Comparison of ENCODE assay signal across 8 cellular contexts in genomic region chr12:50057000-50057841, GRCh38. TPM values are rescaled to one million over a fixed set of nuclear protein-coding genes. Genes with fewer than 3 reads are reported as not detected.
DNase-seq lines count a peak whose midpoint lies in the region; ATAC-seq and TF ChIP-seq lines count a peak whose summit lies in the region.

Gene ASIC1 (plus strand): TSS chr12:50057596. CDS start chr12:50058767, 1,171 bp downstream.

- H3K9ac ChIP-seq in endodermal cell (ENCODE audit: extremely low read depth, low read length, poor library complexity, severe bottlenecking) (no peak within 1 kb of the TSS), mesendoderm (ENCODE audit: low read length) (peak within 1 kb of the TSS; percentile 24)

- TF ChIP-seq CTCF in endodermal cell (conservative IDR thresholded peaks at IDR 0.05) = peak; percentile 41

- peak within 1 kb of the TSS; percentile 29 for H3K27ac Mint-ChIP-seq in endodermal cell

- no peak within 1 kb of the TSS for H4K5ac ChIP-seq in mesendoderm (ENCODE audit: low read length)

- H3K4me1 ChIP-seq in endodermal cell (ENCODE audit: control insufficient read depth, insufficient read depth, low read length) (no peaks in the 10 kb centered on the region), mesendoderm (ENCODE audit: control insufficient read depth, low read depth, low read length) (peaks cover 3% of the 10 kb centered on the region)

- peak within 1 kb of the TSS; percentile 22 for H3K18ac ChIP-seq in mesendoderm (ENCODE audit: low read length)

- H3K27ac ChIP-seq in endodermal cell (ENCODE audit: low read depth, low read length) = no peak within 1 kb of the TSS
- no peak within 1 kb of the TSS for H3K27ac ChIP-seq in mesendoderm (ENCODE audit: low read depth, low read length)

- peak; percentile 28 for DNase-seq in NCI-H1436 (lab: John Stamatoyannopoulos, UW)
- no peak for DNase-seq in NCI-H1436 treated with DMSO at 0.1 percent for 48 hours (lab: John Stamatoyannopoulos, UW)
- peak; percentile 60 for DNase-seq in NCI-H460 (ENCODE audit: extremely low read depth, low read depth)
- peak; percentile 94 for DNase-seq in endodermal cell
- DNase-seq in mesendoderm = peak; percentile 69
- peak; percentile 21 for DNase-seq in stimulated activated CD8-positive, alpha-beta memory T cell treated with anti-CD3 and anti-CD28 coated beads, Interleukin-12 subunit alpha, Interleukin-12 subunit beta, amount 100 ng/mL, for 4 hours (ENCODE audit: low read depth)

- peaks cover 92% of the 10 kb centered on the region for H3K27me3 Mint-ChIP-seq in endodermal cell (ENCODE audit: insufficient read depth)

- H4K8ac ChIP-seq in mesendoderm (ENCODE audit: low read depth, low read length) = no peak within 1 kb of the TSS

- H3K4ac ChIP-seq in mesendoderm (ENCODE audit: low read depth, low read length) = no peak within 1 kb of the TSS

- peak within 1 kb of the TSS; percentile 62 for H3K4me2 ChIP-seq in mesendoderm (ENCODE audit: low read length)

- H3K4me3 ChIP-seq in endodermal cell (ENCODE audit: low read length) (peak within 1 kb of the TSS; percentile 85), mesendoderm (ENCODE audit: low read length) (peak within 1 kb of the TSS; percentile 4)

- no peak within 1 kb of the TSS for H3K23ac ChIP-seq in mesendoderm (ENCODE audit: low read length)

- H3K79me1 ChIP-seq in mesendoderm (ENCODE audit: low read length) = no peaks in the 10 kb centered on the region

- H2BK120ac ChIP-seq in mesendoderm (ENCODE audit: low read depth, low read length) = no peak within 1 kb of the TSS

- H3K4me1 Mint-ChIP-seq in endodermal cell = peaks cover 9% of the 10 kb centered on the region

- no peaks in the 10 kb centered on the region for H3K9me3 ChIP-seq in endodermal cell (ENCODE audit: control insufficient read depth, low read length)

- H3K36me3 ChIP-seq in endodermal cell (ENCODE audit: control insufficient read depth, insufficient read depth, low read length) = no peaks in the 10 kb centered on the region
- H3K36me3 ChIP-seq in mesendoderm (ENCODE audit: control insufficient read depth, insufficient read depth, low read length) = no peaks in the 10 kb centered on the region

- POLR2A ChIA-PET in activated CD8-positive, alpha-beta memory T cell treated with anti-CD3 and anti-CD28 coated beads for 36 hours (lab: Charles Lee) = interaction anchor here (0.6 kb wide), 1 partner anchor 1412 kb away, joined by 4 read pairs; no protein-coding TSS in a partner anchor

- WGBS in endodermal cell (ENCODE audit: insufficient coverage in 1 of 2, insufficient read length in 1 of 2), 2 experiments = 1 to 5% methylated on average over 7 to 84 of the region's 88 CpGs
- WGBS in mesendoderm (ENCODE audit: extremely low coverage, insufficient coverage, low lambda C conversion rate) = no CpG with 5 or more reads among the region's 88 CpGs

- H3K27me3 ChIP-seq in endodermal cell (ENCODE audit: control insufficient read depth, insufficient read depth, low read length, poor library complexity, severe bottlenecking) = peaks cover 78% of the 10 kb centered on the region
- H3K27me3 ChIP-seq in mesendoderm (ENCODE audit: insufficient read depth, low read length, poor library complexity) = peaks cover 6% of the 10 kb centered on the region

- no peak for ATAC-seq in HG03097 (IDR thresholded peaks at IDR 0.05; ENCODE audit: low FRiP score, unreplicated experiment)

- no peaks in the 10 kb centered on the region for H3K79me2 ChIP-seq in mesendoderm (ENCODE audit: control insufficient read depth, insufficient read depth, low read length)

- CTCF ChIA-PET in activated CD8-positive, alpha-beta memory T cell treated with anti-CD3 and anti-CD28 coated beads for 36 hours (lab: Charles Lee) = interaction anchor here (0.5 to 4.2 kb wide), 11 partner anchors 9 to 110 kb away, joined by 3 to 62 read pairs (median 3); partner anchors contain the start of gene CERS5

- no peaks in the 10 kb centered on the region for H3K9me3 Mint-ChIP-seq in endodermal cell

- H2BK5ac ChIP-seq in mesendoderm (ENCODE audit: low read length) = no peak within 1 kb of the TSS

- H3K36me3 Mint-ChIP-seq in endodermal cell (ENCODE audit: low read depth) = no peaks in the 10 kb centered on the region

- H2BK15ac ChIP-seq in mesendoderm (replicated peaks; ENCODE audit: low read depth) = no peak within 1 kb of the TSS

- H3K56ac ChIP-seq in mesendoderm (ENCODE audit: low read length) = peak within 1 kb of the TSS; percentile 61

- no peak within 1 kb of the TSS for H2AK5ac ChIP-seq in mesendoderm (ENCODE audit: low read length)

- H3K4me3 Mint-ChIP-seq in endodermal cell = peak within 1 kb of the TSS; percentile 69

RNA-seq across cellular contexts. Expression of gene ASIC1, which starts in this region (rescaled TPM):
- 4.7 and 6.0 TPM in 2 replicates for total RNA-seq in NCI-H460 (2014; rRNA removed; shearing (Covaris generic))
- 9.4 and 11.1 TPM in 2 replicates for polyA plus RNA-seq in NCI-H460 (2014; cell fraction: nucleus; rRNA removed)
- 10 to 100 TPM; 11.1 to 13.3 TPM for total RNA-seq in activated CD8-positive, alpha-beta memory T cell treated with anti-CD3 and anti-CD28 coated beads for 36 hours
- 1 to 10 TPM; 4.2 to 5.2 TPM for total RNA-seq in endodermal cell
- polyA plus RNA-seq in endodermal cell (2013, experiment 1 of 2) = 19.3 TPM
- polyA plus RNA-seq in endodermal cell (2013, experiment 2 of 2) = 17.1 TPM
- 0.59 TPM for polyA plus RNA-seq in mesendoderm (2013, experiment 1 of 2)
- polyA plus RNA-seq in mesendoderm (2013, experiment 2 of 2) = 0.73 TPM
